In the genomic region with DNA sequence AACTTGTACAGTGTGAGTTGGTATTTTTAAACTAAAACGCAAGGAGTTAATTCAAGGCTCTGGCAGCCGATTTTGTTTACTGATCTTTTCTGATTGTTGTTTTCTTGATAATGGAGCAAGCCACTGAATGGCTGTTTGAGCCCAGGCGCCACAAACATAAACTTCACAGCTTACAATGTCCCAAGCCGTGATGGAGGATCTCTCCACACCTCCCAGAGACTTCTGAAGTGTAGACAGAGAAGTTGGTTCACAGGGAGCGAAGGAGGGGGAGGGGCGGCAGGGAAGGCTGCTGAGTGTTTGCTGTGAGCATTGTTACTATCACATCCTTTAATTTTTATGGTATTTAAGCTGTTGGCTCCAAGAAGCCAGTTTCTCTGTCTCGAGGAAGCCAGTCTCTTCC, we compare ENCODE assay signal across 2 cellular contexts.
TF ChIP-seq lines count a peak whose summit lies in the region.

No MANE protein-coding gene starts in this region.

TF ChIP-seq in GM23338, 12 proteins besides CTCF, POLR2A, EP300 and RAD21:
- TF ChIP-seq ZNF331 (CRISPR knock-in tag; IDR thresholded peaks at IDR 0.05; ENCODE audit: low read depth) (no peak), EZH2phosphoT487 (IDR thresholded peaks at IDR 0.05; ENCODE audit: unreplicated experiment) (no peak), STAT1 (IDR thresholded peaks at IDR 0.05; ENCODE audit: unreplicated experiment) (no peak)
- TF ChIP-seq, protein P1, sequence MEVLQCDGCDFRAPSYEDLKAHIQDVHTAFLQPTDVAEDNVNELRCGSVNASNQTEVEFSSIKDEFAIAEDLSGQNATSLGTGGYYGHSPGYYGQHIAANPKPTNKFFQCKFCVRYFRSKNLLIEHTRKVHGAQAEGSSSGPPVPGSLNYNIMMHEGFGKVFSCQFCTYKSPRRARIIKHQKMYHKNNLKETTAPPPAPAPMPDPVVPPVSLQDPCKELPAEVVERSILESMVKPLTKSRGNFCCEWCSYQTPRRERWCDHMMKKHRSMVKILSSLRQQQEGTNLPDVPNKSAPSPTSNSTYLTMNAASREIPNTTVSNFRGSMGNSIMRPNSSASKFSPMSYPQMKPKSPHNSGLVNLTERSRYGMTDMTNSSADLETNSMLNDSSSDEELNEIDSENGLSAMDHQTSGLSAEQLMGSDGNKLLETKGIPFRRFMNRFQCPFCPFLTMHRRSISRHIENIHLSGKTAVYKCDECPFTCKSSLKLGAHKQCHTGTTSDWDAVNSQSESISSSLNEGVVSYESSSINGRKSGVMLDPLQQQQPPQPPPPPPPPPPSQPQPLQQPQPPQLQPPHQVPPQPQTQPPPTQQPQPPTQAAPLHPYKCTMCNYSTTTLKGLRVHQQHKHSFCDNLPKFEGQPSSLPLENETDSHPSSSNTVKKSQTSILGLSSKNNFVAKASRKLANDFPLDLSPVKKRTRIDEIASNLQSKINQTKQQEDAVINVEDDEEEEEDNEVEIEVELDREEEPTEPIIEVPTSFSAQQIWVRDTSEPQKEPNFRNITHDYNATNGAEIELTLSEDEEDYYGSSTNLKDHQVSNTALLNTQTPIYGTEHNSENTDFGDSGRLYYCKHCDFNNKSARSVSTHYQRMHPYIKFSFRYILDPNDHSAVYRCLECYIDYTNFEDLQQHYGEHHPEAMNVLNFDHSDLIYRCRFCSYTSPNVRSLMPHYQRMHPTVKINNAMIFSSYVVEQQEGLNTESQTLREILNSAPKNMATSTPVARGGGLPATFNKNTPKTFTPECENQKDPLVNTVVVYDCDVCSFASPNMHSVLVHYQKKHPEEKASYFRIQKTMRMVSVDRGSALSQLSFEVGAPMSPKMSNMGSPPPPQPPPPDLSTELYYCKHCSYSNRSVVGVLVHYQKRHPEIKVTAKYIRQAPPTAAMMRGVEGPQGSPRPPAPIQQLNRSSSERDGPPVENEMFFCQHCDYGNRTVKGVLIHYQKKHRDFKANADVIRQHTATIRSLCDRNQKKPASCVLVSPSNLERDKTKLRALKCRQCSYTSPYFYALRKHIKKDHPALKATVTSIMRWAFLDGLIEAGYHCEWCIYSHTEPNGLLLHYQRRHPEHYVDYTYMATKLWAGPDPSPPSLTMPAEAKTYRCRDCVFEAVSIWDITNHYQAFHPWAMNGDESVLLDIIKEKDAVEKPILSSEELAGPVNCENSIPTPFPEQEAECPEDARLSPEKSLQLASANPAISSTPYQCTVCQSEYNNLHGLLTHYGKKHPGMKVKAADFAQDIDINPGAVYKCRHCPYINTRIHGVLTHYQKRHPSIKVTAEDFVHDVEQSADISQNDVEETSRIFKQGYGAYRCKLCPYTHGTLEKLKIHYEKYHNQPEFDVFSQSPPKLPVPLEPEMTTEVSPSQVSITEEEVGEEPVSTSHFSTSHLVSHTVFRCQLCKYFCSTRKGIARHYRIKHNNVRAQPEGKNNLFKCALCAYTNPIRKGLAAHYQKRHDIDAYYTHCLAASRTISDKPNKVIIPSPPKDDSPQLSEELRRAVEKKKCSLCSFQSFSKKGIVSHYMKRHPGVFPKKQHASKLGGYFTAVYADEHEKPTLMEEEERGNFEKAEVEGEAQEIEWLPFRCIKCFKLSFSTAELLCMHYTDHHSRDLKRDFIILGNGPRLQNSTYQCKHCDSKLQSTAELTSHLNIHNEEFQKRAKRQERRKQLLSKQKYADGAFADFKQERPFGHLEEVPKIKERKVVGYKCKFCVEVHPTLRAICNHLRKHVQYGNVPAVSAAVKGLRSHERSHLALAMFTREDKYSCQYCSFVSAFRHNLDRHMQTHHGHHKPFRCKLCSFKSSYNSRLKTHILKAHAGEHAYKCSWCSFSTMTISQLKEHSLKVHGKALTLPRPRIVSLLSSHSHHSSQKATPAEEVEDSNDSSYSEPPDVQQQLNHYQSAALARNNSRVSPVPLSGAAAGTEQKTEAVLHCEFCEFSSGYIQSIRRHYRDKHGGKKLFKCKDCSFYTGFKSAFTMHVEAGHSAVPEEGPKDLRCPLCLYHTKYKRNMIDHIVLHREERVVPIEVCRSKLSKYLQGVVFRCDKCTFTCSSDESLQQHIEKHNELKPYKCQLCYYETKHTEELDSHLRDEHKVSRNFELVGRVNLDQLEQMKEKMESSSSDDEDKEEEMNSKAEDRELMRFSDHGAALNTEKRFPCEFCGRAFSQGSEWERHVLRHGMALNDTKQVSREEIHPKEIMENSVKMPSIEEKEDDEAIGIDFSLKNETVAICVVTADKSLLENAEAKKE (CRISPR knock-in tag; IDR thresholded peaks at IDR 0.05): no peak
- TF ChIP-seq, protein P2, sequence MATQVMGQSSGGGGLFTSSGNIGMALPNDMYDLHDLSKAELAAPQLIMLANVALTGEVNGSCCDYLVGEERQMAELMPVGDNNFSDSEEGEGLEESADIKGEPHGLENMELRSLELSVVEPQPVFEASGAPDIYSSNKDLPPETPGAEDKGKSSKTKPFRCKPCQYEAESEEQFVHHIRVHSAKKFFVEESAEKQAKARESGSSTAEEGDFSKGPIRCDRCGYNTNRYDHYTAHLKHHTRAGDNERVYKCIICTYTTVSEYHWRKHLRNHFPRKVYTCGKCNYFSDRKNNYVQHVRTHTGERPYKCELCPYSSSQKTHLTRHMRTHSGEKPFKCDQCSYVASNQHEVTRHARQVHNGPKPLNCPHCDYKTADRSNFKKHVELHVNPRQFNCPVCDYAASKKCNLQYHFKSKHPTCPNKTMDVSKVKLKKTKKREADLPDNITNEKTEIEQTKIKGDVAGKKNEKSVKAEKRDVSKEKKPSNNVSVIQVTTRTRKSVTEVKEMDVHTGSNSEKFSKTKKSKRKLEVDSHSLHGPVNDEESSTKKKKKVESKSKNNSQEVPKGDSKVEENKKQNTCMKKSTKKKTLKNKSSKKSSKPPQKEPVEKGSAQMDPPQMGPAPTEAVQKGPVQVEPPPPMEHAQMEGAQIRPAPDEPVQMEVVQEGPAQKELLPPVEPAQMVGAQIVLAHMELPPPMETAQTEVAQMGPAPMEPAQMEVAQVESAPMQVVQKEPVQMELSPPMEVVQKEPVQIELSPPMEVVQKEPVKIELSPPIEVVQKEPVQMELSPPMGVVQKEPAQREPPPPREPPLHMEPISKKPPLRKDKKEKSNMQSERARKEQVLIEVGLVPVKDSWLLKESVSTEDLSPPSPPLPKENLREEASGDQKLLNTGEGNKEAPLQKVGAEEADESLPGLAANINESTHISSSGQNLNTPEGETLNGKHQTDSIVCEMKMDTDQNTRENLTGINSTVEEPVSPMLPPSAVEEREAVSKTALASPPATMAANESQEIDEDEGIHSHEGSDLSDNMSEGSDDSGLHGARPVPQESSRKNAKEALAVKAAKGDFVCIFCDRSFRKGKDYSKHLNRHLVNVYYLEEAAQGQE (IDR thresholded peaks at IDR 0.05; ENCODE audit: unreplicated experiment): no peak

TF ChIP-seq in SK-N-SH, 30 proteins besides CTCF, POLR2A, EP300 and RAD21:
- peak; percentile 60 for TF ChIP-seq CHD2 (IDR thresholded peaks at IDR 0.05; ENCODE audit: low read length, partially characterized antibody)
- TF ChIP-seq, protein P3, sequence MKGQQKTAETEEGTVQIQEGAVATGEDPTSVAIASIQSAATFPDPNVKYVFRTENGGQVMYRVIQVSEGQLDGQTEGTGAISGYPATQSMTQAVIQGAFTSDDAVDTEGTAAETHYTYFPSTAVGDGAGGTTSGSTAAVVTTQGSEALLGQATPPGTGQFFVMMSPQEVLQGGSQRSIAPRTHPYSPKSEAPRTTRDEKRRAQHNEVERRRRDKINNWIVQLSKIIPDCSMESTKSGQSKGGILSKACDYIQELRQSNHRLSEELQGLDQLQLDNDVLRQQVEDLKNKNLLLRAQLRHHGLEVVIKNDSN (IDR thresholded peaks at IDR 0.05; ENCODE audit: borderline replicate concordance, low read depth): no peak
TF ChIP-seq in SK-N-SH: peak in this region for 1.
